Comparison of ENCODE assay signal across 11 cellular contexts in genomic region chr11:63909621-63910506, GRCh38. TPM values are rescaled to one million over a fixed set of nuclear protein-coding genes. Genes with fewer than 3 reads are reported as not detected.
DNase-seq lines count a peak whose midpoint lies in the region; FAIRE-seq and TF ChIP-seq lines count a peak whose summit lies in the region.
"Had no signal": no experiment of that assay in that cellular context is flagged by ENCODE, and none has a peak within 500 bp of the region (broad histone marks: within the 10 kb centered on the region; RNA-seq: fewer than 3 reads in every experiment).

No MANE protein-coding gene starts in this region.

- no peaks in the 10 kb centered on the region for H3K27me3 ChIP-seq in PC-9 (ENCODE audit: insufficient read depth, low read depth)

- peaks cover 39% of the 10 kb centered on the region for H3K4me1 Mint-ChIP-seq in neural crest cell
- H3K4me1 Mint-ChIP-seq: activated CD4-positive, alpha-beta T cell treated with anti-CD3 and anti-CD28 coated beads for 36 hours had no signal

- peaks cover 7% of the 10 kb centered on the region for H3K36me3 Mint-ChIP-seq in neural crest cell (ENCODE audit: low read depth)

- H3K9me3 ChIP-seq in PC-9 (ENCODE audit: insufficient read depth, low read depth) = no peaks in the 10 kb centered on the region

- H3K4me3 ChIP-seq in coronary artery (no peak overlapping the region), PC-9 (no peak overlapping the region)

- H3K79me2 ChIP-seq in PC-9 (ENCODE audit: low read depth) = no peaks in the 10 kb centered on the region

- TF ChIP-seq POLR2A in GM12891 (IDR thresholded peaks at IDR 0.05; ENCODE audit: low read depth, low read length) = no peak

- peak; percentile 65 for DNase-seq in D341Med (ENCODE audit: low spot score)
- peak; percentile 47 for DNase-seq in NCI-H2227 treated with DMSO at 0.1 percent for 48 hours (lab: John Stamatoyannopoulos, UW)
- DNase-seq in coronary artery (ENCODE audit: low spot score) = no peak
- peak; percentile 58 for DNase-seq in neural crest cell (ENCODE audit: low read depth, low spot score)
- DNase-seq in GM12891 (ENCODE audit: insufficient read length, low spot score) = no peak
- DNase-seq in PC-9 = no peak
- no peak for DNase-seq in activated CD8-positive, alpha-beta memory T cell treated with anti-CD3 and anti-CD28 coated beads, Interleukin-2, amount 50 U/mL, for 48 hours
- no peak for DNase-seq in cortex of kidney (lab: John Stamatoyannopoulos, UW)
- DNase-seq: activated CD4-positive, alpha-beta T cell treated with anti-CD3 and anti-CD28 coated beads for 36 hours; AML-193 had no signal

- intact Hi-C loops in PC-9 (cut with micrococcal nuclease; ENCODE audit: unreplicated experiment) = no loop called here

- H3K27me3 Mint-ChIP-seq in neural crest cell (ENCODE audit: low read depth) = peaks cover 10% of the 10 kb centered on the region
- H3K27me3 Mint-ChIP-seq: activated CD4-positive, alpha-beta T cell treated with anti-CD3 and anti-CD28 coated beads for 36 hours had no signal

- BruUV-seq in PC-9 (replicated peaks; lab: Mats Ljungman, UMichigan) = no TSS peak

- H3F3A ChIP-seq in PC-9 (ENCODE audit: insufficient read depth, low read depth) = peaks cover 33% of the 10 kb centered on the region

- POLR2A ChIA-PET in PC-9 (lab: Charles Lee; ENCODE audit: unreplicated experiment) = no interaction called here

- no peak for FAIRE-seq in GM12891 (lab: Jason Lieb, UNC)
- FAIRE-seq: keratinocyte had no signal

- peak overlapping the region; percentile 72 for H3K4me3 Mint-ChIP-seq in neural crest cell
- H3K4me3 Mint-ChIP-seq: activated CD4-positive, alpha-beta T cell treated with anti-CD3 and anti-CD28 coated beads for 36 hours had no signal

- no peaks in the 10 kb centered on the region for H3K4me1 ChIP-seq in PC-9 (replicated peaks; ENCODE audit: insufficient read depth)

- CTCF ChIA-PET in PC-9 (lab: Charles Lee) = interaction anchor here (0.7 kb wide), 2 partner anchors 36 to 131 kb away, joined by 4 to 11 read pairs; no protein-coding TSS in a partner anchor

- TF ChIP-seq CTCF in coronary artery (IDR thresholded peaks at IDR 0.05) (no peak), neural crest cell (conservative IDR thresholded peaks at IDR 0.05) (no peak), PC-9 (conservative IDR thresholded peaks at IDR 0.05) (no peak)

- no peaks in the 10 kb centered on the region for H3K9me3 Mint-ChIP-seq in neural crest cell

- H2AFZ ChIP-seq in PC-9 = no peak overlapping the region

- H3K9me2 ChIP-seq in PC-9 (ENCODE audit: insufficient read depth) = no peaks in the 10 kb centered on the region

- peaks cover 12% of the 10 kb centered on the region; the same call in 1 of the 2 replicates for H4K20me1 ChIP-seq in PC-9 (ENCODE audit: insufficient read depth)

- peaks cover 7% of the 10 kb centered on the region; the same call in 1 of the 2 replicates for H3K36me3 ChIP-seq in PC-9 (ENCODE audit: low read depth)

- H3K27ac Mint-ChIP-seq in neural crest cell (ENCODE audit: unreplicated experiment) = peak overlapping the region; percentile 57
- H3K27ac Mint-ChIP-seq: activated CD4-positive, alpha-beta T cell treated with anti-CD3 and anti-CD28 coated beads for 36 hours had no signal

- H3K4me2 ChIP-seq in PC-9 = no peak overlapping the region

- H3K27ac ChIP-seq in coronary artery (peak overlapping the region; percentile 32 to 65), PC-9 (no peak overlapping the region)

TF ChIP-seq in GM12891, 5 proteins besides CTCF, POLR2A, EP300 and RAD21:
- TF ChIP-seq PAX5 (IDR thresholded peaks at IDR 0.05; ENCODE audit: insufficient read depth, low read length, severe bottlenecking) (no peak), POU2F2 (IDR thresholded peaks at IDR 0.05; ENCODE audit: low read depth, low read length) (no peak), TAF1 (IDR thresholded peaks at IDR 0.05; ENCODE audit: low read depth, low read length) (no peak), POLR2AphosphoS5 (IDR thresholded peaks at IDR 0.05; ENCODE audit: low read depth, low read length) (no peak), SPI1 (IDR thresholded peaks at IDR 0.05; ENCODE audit: low read depth, low read length) (no peak)

RNA-seq across cellular contexts. Expression of gene RCOR2, which starts 7.1 kb away (rescaled TPM):
- total RNA-seq in neural crest cell = 107 and 108 TPM in 2 replicates
- 0.30 TPM for polyA plus RNA-seq in GM12891 (2012; ENCODE audit: low read depth, missing spikeins)
- total RNA-seq in PC-9 (2021) = 3.4 and 5.2 TPM in 2 replicates

RNA-seq across cellular contexts. Expression of gene NAA40, which starts 28.9 kb away (rescaled TPM):
- 64.5 and 71.2 TPM in 2 replicates for total RNA-seq in neural crest cell
- 12.6 TPM for polyA plus RNA-seq in GM12891 (2012; ENCODE audit: low read depth, missing spikeins)
- 47.4 and 50.4 TPM in 2 replicates for total RNA-seq in PC-9 (2021)

Comparison
In these comparisons a context has a peak if more than half of its experiments do, and no peak if none do; other contexts are left out.
1. DNase-seq: peak in D341Med (single experiment), NCI-H2227 treated with DMSO at 0.1 percent for 48 hours (single experiment) and neural crest cell (single experiment); none in coronary artery (single experiment), GM12891 (single experiment), PC-9 (0 of 2), activated CD8-positive, alpha-beta memory T cell treated with anti-CD3 and anti-CD28 coated beads, Interleukin-2, amount 50 U/mL, for 48 hours (single experiment) and cortex of kidney (single experiment).
2. RNA of gene RCOR2, which starts 7.1 kb away (total RNA-seq): 107 to 108 TPM in neural crest cell; 3.4 to 5.2 TPM in PC-9; every median in the first group is over 10 times any median in the second.